22 cellular contexts compared by ENCODE assay signal in the genomic region with DNA sequence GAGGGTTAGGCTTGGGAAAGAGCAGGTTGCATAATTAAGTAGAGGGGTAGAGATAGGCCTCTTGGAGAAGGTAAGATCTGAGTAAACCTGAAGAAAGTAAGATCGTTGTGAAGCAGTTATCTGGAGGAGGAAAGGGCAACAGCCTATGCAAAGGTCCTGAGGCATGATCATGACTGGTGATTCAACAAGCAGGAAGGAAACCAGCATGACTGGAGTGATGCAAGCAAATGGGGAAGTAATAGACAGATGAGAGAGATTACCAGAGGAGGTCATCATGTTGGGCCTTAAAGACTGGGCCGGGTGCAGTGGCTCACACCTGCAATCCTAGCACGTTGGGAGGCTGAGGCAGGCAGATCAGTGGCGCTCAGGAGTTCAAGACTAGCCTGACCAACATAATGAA.
"Had no signal": no experiment of that assay in that cellular context is flagged by ENCODE, and none has a peak within 500 bp of the region (broad histone marks: within the 10 kb centered on the region; RNA-seq: fewer than 3 reads in every experiment).

No MANE protein-coding gene starts in this region.

- H3K36me3 ChIP-seq: pancreas had no signal

- ATAC-seq: foreskin keratinocyte, left cardiac atrium, left ventricle myocardium superior, pancreas, right cardiac atrium had no signal

- H2AFZ ChIP-seq: hepatocyte had no signal

- H3K36me3 Mint-ChIP-seq: naive B cell, type B pancreatic cell had no signal

- H3K4me3 Mint-ChIP-seq: endodermal cell, naive B cell, nephron, type B pancreatic cell had no signal

- H3K9me3 ChIP-seq: pancreas had no signal

- H3K79me2 ChIP-seq: hepatocyte had no signal

- H3K27ac ChIP-seq: foreskin keratinocyte, hepatocyte, pancreas had no signal

- H3K27ac Mint-ChIP-seq: endodermal cell, nephron, progenitor cell of endocrine pancreas, type B pancreatic cell had no signal

- H3K4me2 ChIP-seq: hepatocyte, smooth muscle cell had no signal

- FAIRE-seq: endothelial cell of umbilical vein, kidney, pancreas, urothelium cell line had no signal

- H3K4me1 Mint-ChIP-seq: naive B cell, nephron had no signal

- H3K4me3 ChIP-seq: hepatocyte, pancreas, smooth muscle cell had no signal

- H3K9me3 Mint-ChIP-seq: endodermal cell, nephron, type B pancreatic cell had no signal

- DNase-seq: effector CD4-positive, alpha-beta T cell; endodermal cell; erythroblast; foreskin keratinocyte; head of caudate nucleus; kidney; left cardiac atrium; left ventricle myocardium superior; mesendoderm; naive B cell; occipital lobe; pancreas; right cardiac atrium; stimulated activated CD4-positive, alpha-beta T cell treated with anti-CD3 and anti-CD28 coated beads, Interleukin-2, amount 100 ng/mL, for 48 hours; stimulated activated naive CD4-positive, alpha-beta T cell treated with Interleukin-2 at 50 U/mL for 16 hours had no signal

- H3K4me1 ChIP-seq: foreskin keratinocyte, pancreas had no signal

- H3K27me3 ChIP-seq: foreskin keratinocyte, hepatocyte, pancreas had no signal
